16 cellular contexts compared by ENCODE assay signal in the genomic region with DNA sequence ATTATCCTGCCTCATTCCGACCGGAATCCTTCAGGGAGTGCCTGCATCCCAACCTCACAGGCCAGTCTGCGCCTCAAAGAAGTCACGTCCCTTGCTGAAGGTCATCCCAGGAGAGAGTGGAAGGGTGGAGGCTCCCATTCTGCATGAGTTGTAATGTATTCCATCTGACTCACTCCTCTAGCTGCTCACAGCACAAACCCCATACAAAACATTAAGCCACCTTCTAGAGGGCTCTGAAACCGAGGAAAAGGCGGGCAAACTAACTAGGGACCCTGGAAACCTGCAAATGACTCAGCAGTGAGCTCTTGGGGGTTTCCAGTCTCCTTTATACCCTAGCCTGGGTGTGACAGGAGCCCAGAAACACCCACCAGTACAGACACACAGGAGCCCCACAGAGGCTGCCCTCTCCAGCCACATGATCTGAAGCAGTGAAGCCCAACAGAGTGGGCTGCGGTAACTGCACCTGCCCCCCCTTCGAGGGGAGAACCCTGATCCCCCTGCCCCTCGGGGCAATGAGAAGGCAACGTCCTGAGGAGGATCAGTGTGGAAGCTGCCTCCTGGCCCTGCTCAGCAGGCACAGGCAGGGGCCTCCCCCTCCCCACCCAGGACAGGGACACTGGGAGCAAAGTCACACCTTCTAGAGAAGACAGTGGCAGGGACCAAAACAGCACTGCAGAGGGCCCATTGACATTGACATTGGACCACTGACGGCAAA.
DNase-seq lines count a peak whose midpoint lies in the region; ATAC-seq and TF ChIP-seq lines count a peak whose summit lies in the region.
"Had no signal": no experiment of that assay in that cellular context is flagged by ENCODE, and none has a peak within 500 bp of the region (broad histone marks: within the 10 kb centered on the region; RNA-seq: fewer than 3 reads in every experiment).

No MANE protein-coding gene starts in this region.

- DNase-seq in kidney tubule cell (ENCODE audit: low spot score) = peak; percentile 50
- DNase-seq in naive thymus-derived CD4-positive, alpha-beta T cell = no peak
- no peak for DNase-seq in ecto neural progenitor cell (ENCODE audit: low spot score)
- DNase-seq in activated gamma-delta T cell (lab: John Stamatoyannopoulos, UW) = no peak
- DNase-seq in activated naive CD4-positive, alpha-beta T cell (lab: John Stamatoyannopoulos, UW) = no peak
- DNase-seq: activated CD4-positive, alpha-beta T cell treated with anti-CD3 and anti-CD28 coated beads, Interleukin-2, amount 10 ng/mL, durations not matched to agents 7 days and 5 days; effector CD4-positive, alpha-beta T cell; heart right ventricle; mesenchymal stem cell; NCI-H82; right cardiac atrium; SK-N-SH had no signal

- intact Hi-C loops in naive thymus-derived CD4-positive, alpha-beta T cell (cut with micrococcal nuclease) = no loop called here

- ATAC-seq in GM18505 (IDR thresholded peaks at IDR 0.05; ENCODE audit: unreplicated experiment) (peak; percentile 69), GM21529 (IDR thresholded peaks at IDR 0.05; ENCODE audit: unreplicated experiment) (peak; percentile 77), HG03280 (IDR thresholded peaks at IDR 0.05; ENCODE audit: unreplicated experiment) (peak; percentile 48)
- no peak for ATAC-seq in naive thymus-derived CD4-positive, alpha-beta T cell
- ATAC-seq: activated naive CD4-positive, alpha-beta T cell treated with anti-CD3 and anti-CD28 coated beads, Interleukin-2, amount 50 U/mL, for 72 hours; heart right ventricle; right cardiac atrium had no signal

- no peaks in the 10 kb centered on the region for H3K36me3 ChIP-seq in naive thymus-derived CD4-positive, alpha-beta T cell (ENCODE audit: control insufficient read depth in 2 of 3, insufficient read depth in 3 of 3, low read length in 3 of 3)
- H3K36me3 ChIP-seq: heart right ventricle had no signal

- no peaks in the 10 kb centered on the region for H3K36me3 Mint-ChIP-seq in naive thymus-derived CD4-positive, alpha-beta T cell
- H3K36me3 Mint-ChIP-seq: activated naive CD4-positive, alpha-beta T cell treated with anti-CD3 and anti-CD28 coated beads, Interleukin-2, amount 50 U/mL, for 72 hours had no signal

- no peak overlapping the region for H3K27ac ChIP-seq in naive thymus-derived CD4-positive, alpha-beta T cell (ENCODE audit: low read depth, low read length)
- H3K27ac ChIP-seq: heart right ventricle had no signal

- no peak overlapping the region for H3K27ac Mint-ChIP-seq in naive thymus-derived CD4-positive, alpha-beta T cell
- H3K27ac Mint-ChIP-seq: activated CD4-positive, alpha-beta T cell treated with anti-CD3 and anti-CD28 coated beads, Interleukin-2, amount 10 ng/mL, durations not matched to agents 7 days and 5 days; activated naive CD4-positive, alpha-beta T cell treated with anti-CD3 and anti-CD28 coated beads, Interleukin-2, amount 50 U/mL, for 72 hours had no signal

- POLR2A ChIA-PET in naive thymus-derived CD4-positive, alpha-beta T cell (lab: Charles Lee) = interaction anchor here (0.6 kb wide), 1 partner anchor 616 kb away, joined by 3 read pairs; no protein-coding TSS in a partner anchor

- no peaks in the 10 kb centered on the region for H3K4me1 ChIP-seq in naive thymus-derived CD4-positive, alpha-beta T cell (ENCODE audit: control insufficient read depth in 2 of 2, insufficient read depth in 2 of 2, low read length in 2 of 2)

- TF ChIP-seq POLR2A in GM18505 (IDR thresholded peaks at IDR 0.05; ENCODE audit: borderline replicate concordance, extremely low read depth, insufficient read depth, insufficient read length) = no peak

- H3K4me3 Mint-ChIP-seq in naive thymus-derived CD4-positive, alpha-beta T cell = no peak overlapping the region
- H3K4me3 Mint-ChIP-seq: activated CD4-positive, alpha-beta T cell treated with anti-CD3 and anti-CD28 coated beads, Interleukin-2, amount 10 ng/mL, durations not matched to agents 7 days and 5 days had no signal

- H3K4me3 ChIP-seq in naive thymus-derived CD4-positive, alpha-beta T cell (ENCODE audit: low read length) = no peak overlapping the region
- H3K4me3 ChIP-seq: heart right ventricle had no signal

- H3K27me3 ChIP-seq in naive thymus-derived CD4-positive, alpha-beta T cell (ENCODE audit: control insufficient read depth in 2 of 2, insufficient read depth in 2 of 2, low read length in 2 of 2) = no peaks in the 10 kb centered on the region

- peaks cover 0 to 3% (median 0%) of the 10 kb centered on the region in 11 donors for H3K9me3 Mint-ChIP-seq in naive thymus-derived CD4-positive, alpha-beta T cell
- H3K9me3 Mint-ChIP-seq: activated CD4-positive, alpha-beta T cell treated with anti-CD3 and anti-CD28 coated beads, Interleukin-2, amount 10 ng/mL, durations not matched to agents 7 days and 5 days; activated naive CD4-positive, alpha-beta T cell treated with anti-CD3 and anti-CD28 coated beads, Interleukin-2, amount 50 U/mL, for 72 hours had no signal

- H3K27me3 Mint-ChIP-seq in naive thymus-derived CD4-positive, alpha-beta T cell = peaks cover 5 to 51% (median 20%) of the 10 kb centered on the region in 5 donors

- CTCF ChIA-PET in naive thymus-derived CD4-positive, alpha-beta T cell (lab: Charles Lee) = no interaction called here

- H3K4me1 Mint-ChIP-seq in naive thymus-derived CD4-positive, alpha-beta T cell = no peaks in the 10 kb centered on the region
- H3K4me1 Mint-ChIP-seq: activated CD4-positive, alpha-beta T cell treated with anti-CD3 and anti-CD28 coated beads, Interleukin-2, amount 10 ng/mL, durations not matched to agents 7 days and 5 days had no signal

- no peaks in the 10 kb centered on the region for H3K9me3 ChIP-seq in naive thymus-derived CD4-positive, alpha-beta T cell (ENCODE audit: control insufficient read depth in 2 of 3, low read length in 3 of 3)
- H3K9me3 ChIP-seq: heart right ventricle, SK-N-SH had no signal
